Comparison of ENCODE assay signal across 15 cellular contexts in the genomic region with DNA sequence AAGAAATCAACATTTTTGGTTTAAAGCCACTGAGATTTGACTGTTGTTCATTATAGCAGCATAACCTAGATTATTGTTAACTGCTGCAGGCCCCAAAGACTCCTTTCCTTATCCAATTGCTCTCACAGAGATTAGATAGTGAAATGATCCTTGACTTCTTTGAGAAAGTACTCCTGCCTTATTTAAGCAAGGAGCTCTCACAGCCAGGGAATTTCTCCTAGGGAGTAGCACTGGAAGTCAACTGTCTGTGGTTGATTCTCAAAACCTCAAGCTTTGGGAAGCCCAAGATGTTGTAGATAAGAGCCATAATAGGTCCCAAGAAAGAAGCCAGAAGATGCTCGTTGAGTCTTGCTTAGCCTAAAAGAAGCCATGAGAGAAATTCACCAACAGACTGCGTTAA.
"Had no signal": no experiment of that assay in that cellular context is flagged by ENCODE, and none has a peak within 500 bp of the region (broad histone marks: within the 10 kb centered on the region; RNA-seq: fewer than 3 reads in every experiment).

No MANE protein-coding gene starts in this region.

- H3K9me3 ChIP-seq: suprapubic skin, upper lobe of left lung had no signal

- DNase-seq: activated CD4-positive, alpha-beta T cell treated with anti-CD3 and anti-CD28 coated beads for 4 hours; activated CD8-positive, alpha-beta memory T cell treated with anti-CD3 and anti-CD28 coated beads, Interleukin-2, amount 50 U/mL, for 48 hours; activated CD8-positive, alpha-beta T cell treated with anti-CD3 and anti-CD28 coated beads, Interleukin-2, amount 10 ng/mL, durations not matched to agents 7 days and 5 days; activated naive CD8-positive, alpha-beta T cell treated with anti-CD3 and anti-CD28 coated beads, Interleukin-2, amount 10 ng/mL, durations not matched to agents 7 days and 5 days; central memory CD4-positive, alpha-beta T cell; cortex of kidney; effector memory CD4-positive, alpha-beta T cell; immature natural killer cell; left cardiac atrium; posterior cingulate gyrus; stimulated activated naive CD4-positive, alpha-beta T cell; T-cell; upper lobe of left lung had no signal

- H3K36me3 ChIP-seq: suprapubic skin, upper lobe of left lung had no signal

- H3K27ac ChIP-seq: suprapubic skin, upper lobe of left lung had no signal

- H3K4me3 ChIP-seq: lung, suprapubic skin, upper lobe of left lung had no signal

- H3K27me3 ChIP-seq: suprapubic skin, upper lobe of left lung had no signal

- ATAC-seq: activated CD8-positive, alpha-beta T cell treated with anti-CD3 and anti-CD28 coated beads, Interleukin-2, amount 10 ng/mL, durations not matched to agents 7 days and 5 days; T-cell had no signal
